In genomic region chr4:87934973-87935372, GRCh38 we compare ENCODE assay signal across 30 cellular contexts. TPM values are rescaled to one million over a fixed set of nuclear protein-coding genes. Genes with fewer than 3 reads are reported as not detected.
"Had no signal": no experiment of that assay in that cellular context is flagged by ENCODE, and none has a peak within 500 bp of the region (broad histone marks: within the 10 kb centered on the region; RNA-seq: fewer than 3 reads in every experiment).

No MANE protein-coding gene starts in this region.

- H3K27me3 Mint-ChIP-seq: dendritic cell treated with granulocyte-macrophage colony-stimulating factor and Interleukin-4, amounts not matched to agents 40 ng/mL and 50 ng/mL, for 4 days; type B pancreatic cell had no signal

- H3K27ac Mint-ChIP-seq: dendritic cell treated with granulocyte-macrophage colony-stimulating factor and Interleukin-4, amounts not matched to agents 40 ng/mL and 50 ng/mL, for 4 days; naive thymus-derived CD4-positive, alpha-beta T cell; nephron progenitor cell; stimulated activated effector memory CD8-positive, alpha-beta T cell treated with anti-CD3 and anti-CD28 coated beads, Interleukin-12 subunit alpha, Interleukin-12 subunit beta, amount 100 ng/mL, for 72 hours; type B pancreatic cell had no signal

- H3K4me1 Mint-ChIP-seq: naive thymus-derived CD4-positive, alpha-beta T cell; nephron progenitor cell; stimulated activated effector memory CD8-positive, alpha-beta T cell treated with anti-CD3 and anti-CD28 coated beads, Interleukin-12 subunit alpha, Interleukin-12 subunit beta, amount 100 ng/mL, for 72 hours had no signal

- H3K4me1 ChIP-seq: colonic mucosa, esophagus muscularis mucosa, foreskin keratinocyte, gastroesophageal sphincter, heart left ventricle, psoas muscle, sigmoid colon, testis had no signal

- H3K4me3 Mint-ChIP-seq: dendritic cell treated with granulocyte-macrophage colony-stimulating factor and Interleukin-4, amounts not matched to agents 40 ng/mL and 50 ng/mL, for 4 days; naive thymus-derived CD4-positive, alpha-beta T cell; nephron progenitor cell; stimulated activated effector memory CD8-positive, alpha-beta T cell treated with anti-CD3 and anti-CD28 coated beads, Interleukin-12 subunit alpha, Interleukin-12 subunit beta, amount 100 ng/mL, for 72 hours; type B pancreatic cell had no signal

- H3K9me3 Mint-ChIP-seq: dendritic cell treated with granulocyte-macrophage colony-stimulating factor and Interleukin-4, amounts not matched to agents 40 ng/mL and 50 ng/mL, for 4 days had no signal

- H3K27me3 ChIP-seq: colonic mucosa, esophagus muscularis mucosa, foreskin keratinocyte, gastroesophageal sphincter, heart left ventricle, hepatocyte, ovary, sigmoid colon, testis, tibial artery had no signal

- H3K36me3 Mint-ChIP-seq: stimulated activated effector memory CD8-positive, alpha-beta T cell treated with anti-CD3 and anti-CD28 coated beads, Interleukin-12 subunit alpha, Interleukin-12 subunit beta, amount 100 ng/mL, for 72 hours; type B pancreatic cell had no signal

- H3K4me3 ChIP-seq: colonic mucosa, esophagus muscularis mucosa, gastroesophageal sphincter, heart left ventricle, hepatocyte, ovary, psoas muscle, sigmoid colon, testis, tibial artery had no signal

- DNase-seq: colonic mucosa; effector CD8-positive, alpha-beta T cell; foreskin keratinocyte; heart left ventricle; kidney; mesenchymal stem cell; midbrain; naive thymus-derived CD4-positive, alpha-beta T cell; nephron progenitor cell; occipital lobe; ovary; posterior cingulate gyrus; psoas muscle; right cardiac atrium; sigmoid colon; stimulated activated CD4-positive, alpha-beta T cell treated with anti-CD3 and anti-CD28 coated beads, Interleukin-2, amount 100 ng/mL, for 24 hours; stimulated activated CD4-positive, alpha-beta T cell treated with anti-CD3 and anti-CD28 coated beads, Interleukin-4, amount 100 ng/mL, for 24 hours; stimulated activated naive CD4-positive, alpha-beta T cell treated with Interleukin-2 at 50 U/mL for 16 hours; substantia nigra; testis; tibial artery had no signal

- H3K36me3 ChIP-seq: colonic mucosa, esophagus muscularis mucosa, gastroesophageal sphincter, heart left ventricle, ovary, sigmoid colon, tibial artery had no signal

- H3K4me2 ChIP-seq: hepatocyte had no signal

- H3K9me3 ChIP-seq: colonic mucosa, ovary, testis had no signal

- H3K79me2 ChIP-seq: hepatocyte had no signal

- ATAC-seq: foreskin keratinocyte; gastroesophageal sphincter; heart left ventricle; left lobe of liver; naive thymus-derived CD4-positive, alpha-beta T cell; psoas muscle; right cardiac atrium; stimulated activated effector memory CD8-positive, alpha-beta T cell treated with anti-CD3 and anti-CD28 coated beads, Interleukin-12 subunit alpha, Interleukin-12 subunit beta, amount 100 ng/mL, for 72 hours had no signal

- H3K27ac ChIP-seq: colonic mucosa, esophagus muscularis mucosa, foreskin keratinocyte, gastroesophageal sphincter, heart left ventricle, hepatocyte, ovary, psoas muscle, sigmoid colon, testis, tibial artery had no signal

- FAIRE-seq: endothelial cell of umbilical vein had no signal

- H2AFZ ChIP-seq: hepatocyte had no signal

RNA-seq across cellular contexts. Expression of gene SPP1, which starts 40.5 kb away (rescaled TPM):
- total RNA-seq: endothelial cell of umbilical vein, lung microvascular endothelial cell had no signal
- polyA plus RNA-seq: endothelial cell of umbilical vein; naive thymus-derived CD4-positive, alpha-beta T cell had no signal
